Comparison of ENCODE assay signal across 8 cellular contexts in the genomic region with DNA sequence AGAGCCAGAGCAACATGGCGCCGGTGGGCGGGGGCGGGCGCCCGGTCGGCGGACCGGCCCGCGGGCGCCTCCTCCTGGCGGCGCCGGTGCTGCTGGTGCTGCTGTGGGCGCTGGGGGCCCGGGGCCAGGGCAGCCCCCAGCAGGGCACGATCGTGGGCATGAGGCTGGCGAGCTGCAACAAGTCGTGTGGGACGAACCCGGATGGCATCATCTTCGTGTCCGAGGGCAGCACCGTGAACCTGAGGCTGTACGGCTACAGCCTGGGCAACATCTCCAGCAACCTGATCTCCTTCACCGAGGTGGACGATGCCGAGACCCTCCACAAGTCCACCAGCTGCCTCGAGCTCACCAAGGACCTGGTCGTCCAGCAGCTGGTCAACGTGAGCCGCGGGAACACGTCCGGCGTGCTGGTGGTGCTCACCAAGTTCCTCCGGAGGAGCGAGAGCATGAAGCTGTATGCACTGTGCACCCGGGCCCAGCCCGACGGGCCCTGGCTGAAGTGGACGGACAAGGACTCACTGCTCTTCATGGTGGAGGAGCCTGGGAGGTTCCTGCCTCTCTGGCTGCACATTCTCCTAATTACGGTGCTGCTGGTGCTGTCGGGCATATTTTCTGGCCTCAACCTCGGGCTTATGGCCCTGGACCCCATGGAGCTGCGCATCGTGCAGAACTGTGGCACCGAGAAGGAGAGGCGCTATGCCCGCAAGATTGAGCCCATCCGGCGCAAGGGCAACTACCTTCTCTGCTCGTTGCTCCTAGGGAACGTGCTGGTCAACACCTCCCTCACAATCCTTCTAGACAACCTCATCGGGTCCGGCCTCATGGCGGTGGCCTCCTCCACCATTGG. TPM values are rescaled to one million over a fixed set of nuclear protein-coding genes. Genes with fewer than 3 reads are reported as not detected.
DNase-seq lines count a peak whose midpoint lies in the region; ATAC-seq, FAIRE-seq and TF ChIP-seq lines count a peak whose summit lies in the region.

No MANE protein-coding gene starts in this region.

- H3K36me3 Mint-ChIP-seq in activated CD4-positive, alpha-beta memory T cell treated with anti-CD3 and anti-CD28 coated beads for 36 hours: no peaks in the 10 kb centered on the region

- no peak for FAIRE-seq in pancreas (lab: Jason Lieb, UNC)
- no peak for FAIRE-seq in GM19239 (lab: Jason Lieb, UNC)

- peak overlapping the region; percentile 52 to 74 (median 64) for H3K27ac ChIP-seq in pancreas

- POLR2A ChIA-PET in AG04449 (lab: Yijun Ruan, JAX): interaction anchor here (0.8 to 1.6 kb wide), 6 partner anchors 17 to 124 kb away, joined by 3 to 5 read pairs (median 4); partner anchors contain the start of gene KANSL3
- POLR2A ChIA-PET in activated CD4-positive, alpha-beta memory T cell treated with anti-CD3 and anti-CD28 coated beads for 36 hours (lab: Charles Lee): interaction anchor here (0.9 to 1.8 kb wide), 4 partner anchors 12 to 123 kb away, joined by 4 to 5 read pairs (median 4); partner anchors contain the start of genes CNNM3 and KANSL3

- H3K27me3 Mint-ChIP-seq in activated CD4-positive, alpha-beta memory T cell treated with anti-CD3 and anti-CD28 coated beads for 36 hours: no peaks in the 10 kb centered on the region

- H3K36me3 ChIP-seq in pancreas: no peaks in the 10 kb centered on the region

- peaks cover 7 to 31% (median 11%) of the 10 kb centered on the region in 3 donors for H3K4me1 ChIP-seq in pancreas

- H3K4me1 Mint-ChIP-seq in activated CD4-positive, alpha-beta memory T cell treated with anti-CD3 and anti-CD28 coated beads for 36 hours (ENCODE audit: low read depth): peaks cover 56% of the 10 kb centered on the region

- peak overlapping the region; percentile 75 for H3K4me3 ChIP-seq in AG04449 (ENCODE audit: low read depth, low read length)
- peak overlapping the region; percentile 68 for H3K4me3 ChIP-seq in GM12875 (ENCODE audit: low read depth, low read length)
- peak overlapping the region; percentile 77 for H3K4me3 ChIP-seq in fibroblast of villous mesenchyme (ENCODE audit: low read depth, low read length)
- peak overlapping the region; percentile 51 to 80 (median 71) for H3K4me3 ChIP-seq in pancreas

- ATAC-seq in HG03280 (IDR thresholded peaks at IDR 0.05; ENCODE audit: unreplicated experiment) (peak; percentile 8), pancreas (peak; percentile 10 to 21 (median 15))

- CTCF ChIA-PET in AG04449 (lab: Yijun Ruan, JAX): interaction anchor here (0.6 to 6.9 kb wide), 22 partner anchors 8 to 234 kb away, joined by 3 to 94 read pairs (median 4); partner anchors contain the start of genes ANKRD39 and CNNM3
- CTCF ChIA-PET in activated CD4-positive, alpha-beta memory T cell treated with anti-CD3 and anti-CD28 coated beads for 36 hours (lab: Charles Lee): interaction anchor here (0.7 to 4.4 kb wide), 22 partner anchors 10 to 351 kb away, joined by 3 to 28 read pairs (median 4); partner anchors contain the start of genes ANKRD39, CNNM3, KANSL3 and LMAN2L

- WGBS in pancreas, 2 donors: 19 to 20% methylated on average over 56 to 59 of the region's 59 CpGs

- TF ChIP-seq CTCF in AG04449 (IDR thresholded peaks at IDR 0.05; ENCODE audit: insufficient read depth, low read length, missing control alignments) (peak; percentile 58), GM12875 (IDR thresholded peaks at IDR 0.05; ENCODE audit: borderline replicate concordance, insufficient read depth, low read depth, low read length) (peak; percentile 84), fibroblast of villous mesenchyme (IDR thresholded peaks at IDR 0.05; ENCODE audit: insufficient read depth, low read depth, low read length) (peak; percentile 37), pancreas (IDR thresholded peaks at IDR 0.05) (peak; percentile 23 to 43 (median 39))

- H3K27ac Mint-ChIP-seq in activated CD4-positive, alpha-beta memory T cell treated with anti-CD3 and anti-CD28 coated beads for 36 hours: peak overlapping the region; percentile 78

- no peaks in the 10 kb centered on the region for H3K9me3 Mint-ChIP-seq in activated CD4-positive, alpha-beta memory T cell treated with anti-CD3 and anti-CD28 coated beads for 36 hours

- intact Hi-C loops in activated CD4-positive, alpha-beta memory T cell treated with anti-CD3 and anti-CD28 coated beads for 36 hours (cut with micrococcal nuclease): loop anchor here (1.0 to 5.0 kb wide), 5 partner anchors 21 to 204 kb away; partner anchors contain the start of genes CNNM3, KANSL3 and LMAN2L
- intact Hi-C loops in pancreas (cut with DNase I): no loop called here

- H3K9me3 ChIP-seq in pancreas: no peaks in the 10 kb centered on the region

- H3K27me3 ChIP-seq in pancreas: no peaks in the 10 kb centered on the region

- H3K4me3 Mint-ChIP-seq in activated CD4-positive, alpha-beta memory T cell treated with anti-CD3 and anti-CD28 coated beads for 36 hours: peak overlapping the region; percentile 72

- DNase-seq in AG04449 (ENCODE audit: low read depth, low spot score) (no peak), fibroblast of villous mesenchyme (ENCODE audit: low read depth) (peak; percentile 35), pancreas (peak in 5 of 6 donors; percentile 46 to 88 (median 68)), GM19239 (ENCODE audit: insufficient read length, low spot score) (no peak), dedifferentiated amniotic fluid mesenchymal stem cell (ENCODE audit: extremely low spot score) (no peak)
- DNase-seq in activated CD4-positive, alpha-beta memory T cell treated with anti-CD3 and anti-CD28 coated beads for 36 hours: no peak

RNA-seq across cellular contexts. Expression of gene CNNM4, which starts 0.5 kb away (rescaled TPM):
- total RNA-seq in activated CD4-positive, alpha-beta memory T cell treated with anti-CD3 and anti-CD28 coated beads for 36 hours: 1 to 10 TPM; 7.5 to 8.2 TPM
- total RNA-seq in fibroblast of villous mesenchyme (3.9 and 5.6 TPM in 2 replicates), pancreas (1 to 10 TPM; 4.8 to 6.9 (median 5.8) TPM)
- polyA plus RNA-seq in pancreas: 1 to 10 TPM; 3.3 to 5.6 TPM

RNA-seq across cellular contexts. Expression of gene LMAN2L, which starts 21.3 kb away (rescaled TPM):
- 1 to 10 TPM; 5.7 to 6.1 TPM for total RNA-seq in activated CD4-positive, alpha-beta memory T cell treated with anti-CD3 and anti-CD28 coated beads for 36 hours
- 15.1 and 31.1 TPM in 2 replicates for total RNA-seq in fibroblast of villous mesenchyme
- 10 to 100 TPM in 1 of 6 donors, 1 to 10 TPM in 5; 5.4 to 15.8 (median 6.8) TPM for total RNA-seq in pancreas
- 10 to 100 TPM in 1 of 2 donors, 1 to 10 TPM in 1; 6.8 to 12.4 TPM for polyA plus RNA-seq in pancreas

RNA-seq across cellular contexts. Expression of gene CNNM3, which starts 54.9 kb away (rescaled TPM):
- 10 to 100 TPM; 16.3 to 22.2 TPM for total RNA-seq in activated CD4-positive, alpha-beta memory T cell treated with anti-CD3 and anti-CD28 coated beads for 36 hours
- total RNA-seq in fibroblast of villous mesenchyme: 6.4 and 8.6 TPM in 2 replicates
- 10 to 100 TPM; 16.8 to 35.1 (median 26.0) TPM for total RNA-seq in pancreas
- polyA plus RNA-seq in pancreas: 10 to 100 TPM; 13.6 to 15.6 TPM

Comparison
In these comparisons a context has a peak if more than half of its experiments do, and no peak if none do; other contexts are left out.
1. DNase-seq: peak in fibroblast of villous mesenchyme (single experiment) and pancreas (5 of 6); none in AG04449 (single experiment), activated CD4-positive, alpha-beta memory T cell treated with anti-CD3 and anti-CD28 coated beads for 36 hours (single experiment), GM19239 (single experiment) and dedifferentiated amniotic fluid mesenchymal stem cell (single experiment).
2. Peak in every context shown above with its lines, with median percentiles within 50 percentile points of each other: H3K4me3 ChIP-seq and CTCF ChIP-seq.